23 cellular contexts compared by ENCODE assay signal in the genomic region with DNA sequence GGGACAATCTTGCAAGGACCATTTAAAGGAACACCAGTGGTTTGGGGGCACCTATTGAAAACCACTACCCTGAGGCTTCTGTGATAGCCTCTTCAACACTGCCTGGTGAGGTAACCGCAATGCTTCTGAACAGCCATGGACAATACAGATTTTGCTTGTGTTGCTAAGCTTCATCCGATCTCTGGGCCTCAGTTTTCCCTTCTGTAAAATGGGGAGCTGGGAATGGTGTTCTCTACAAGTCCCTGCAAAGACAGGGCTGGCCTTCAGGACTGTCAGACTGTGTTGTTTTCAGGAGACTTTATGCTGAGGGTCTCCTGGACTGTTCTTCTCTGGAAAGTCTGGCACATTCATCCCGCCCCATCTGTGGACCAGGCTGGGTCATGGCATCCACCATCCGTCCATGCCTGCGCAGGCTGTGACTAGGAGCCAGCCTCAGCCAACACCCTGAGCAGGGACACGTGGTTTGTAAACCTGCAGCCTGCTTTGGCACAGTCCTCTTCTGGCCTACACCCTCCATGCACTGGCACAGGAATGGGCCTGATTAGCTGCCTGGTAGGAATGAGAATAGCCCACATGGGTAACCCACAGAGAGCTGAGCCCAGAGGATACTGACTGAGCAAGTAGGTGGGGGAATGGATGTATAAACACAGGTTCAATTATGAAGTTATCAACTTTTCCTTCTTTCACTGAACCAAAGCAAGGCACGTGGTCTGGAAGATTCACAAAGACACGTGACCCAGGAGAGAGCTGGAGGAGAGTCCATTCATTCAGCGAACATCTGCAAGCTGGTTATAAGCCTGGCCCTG. TPM values are rescaled to one million over a fixed set of nuclear protein-coding genes. Genes with fewer than 3 reads are reported as not detected.
"Had no signal": no experiment of that assay in that cellular context is flagged by ENCODE, and none has a peak within 500 bp of the region (broad histone marks: within the 10 kb centered on the region; RNA-seq: fewer than 3 reads in every experiment).

No MANE protein-coding gene starts in this region.

- H3K27me3 ChIP-seq: cardiac muscle cell, foreskin keratinocyte, neural progenitor cell, pancreas, spleen, upper lobe of left lung had no signal

- H3K4me1 Mint-ChIP-seq: activated naive CD8-positive, alpha-beta T cell treated with anti-CD3 and anti-CD28 coated beads for 36 hours had no signal

- DNase-seq: activated gamma-delta T cell treated with Interleukin-2 at 50 U/mL for 16 hours; activated naive CD8-positive, alpha-beta T cell treated with anti-CD3 and anti-CD28 coated beads for 36 hours; activated T-cell treated with anti-CD3 and anti-CD28 coated beads for 4 hours; amniotic stem cell; foreskin keratinocyte; naive B cell; pancreas; spleen; stimulated activated CD4-positive, alpha-beta T cell treated with anti-CD3 and anti-CD28 coated beads, Interleukin-4, amount 100 ng/mL, for 4 hours; stimulated activated naive B cell treated with anti-CD40 and anti-IgM and Interleukin-4, amounts not matched to agents 10 μg/mL and 1 μg/mL and 100 μg/mL, for 72 hours; T-helper 1 cell; upper lobe of left lung had no signal

- H3K27ac ChIP-seq: cardiac muscle cell, epithelial cell of prostate, foreskin keratinocyte, neural progenitor cell, pancreas, spleen, thoracic aorta, upper lobe of left lung had no signal

- H3K4me3 ChIP-seq: cardiac muscle cell, neural progenitor cell, pancreas, spleen, thoracic aorta, upper lobe of left lung had no signal

- H3K27ac Mint-ChIP-seq: activated naive CD8-positive, alpha-beta T cell treated with anti-CD3 and anti-CD28 coated beads for 36 hours; activated T-helper 1 cell treated with anti-CD3 and anti-CD28 coated beads, Interleukin-12 subunit alpha, Interleukin-12 subunit beta, Interleukin-2, Interleukin-4 antibody, amounts not matched to agents 30 ng/mL and 10 ng/mL and 1 ng/mL, durations not matched to agents 14 hours and 24 hours and 36 hours; memory B cell; naive B cell; neural progenitor cell; stimulated activated naive B cell treated with anti-CD40 and anti-IgM and Interleukin-4, amounts not matched to agents 10 μg/mL and 1 μg/mL and 100 μg/mL, for 72 hours had no signal

- H3K9me3 ChIP-seq: pancreas, thoracic aorta had no signal

- H3K4me3 Mint-ChIP-seq: activated naive CD8-positive, alpha-beta T cell treated with anti-CD3 and anti-CD28 coated beads for 36 hours; activated T-helper 1 cell treated with anti-CD3 and anti-CD28 coated beads, Interleukin-12 subunit alpha, Interleukin-12 subunit beta, Interleukin-2, Interleukin-4 antibody, amounts not matched to agents 30 ng/mL and 10 ng/mL and 1 ng/mL, durations not matched to agents 14 hours and 24 hours and 36 hours; memory B cell; neural progenitor cell; stimulated activated naive B cell treated with anti-CD40 and anti-IgM and Interleukin-4, amounts not matched to agents 10 μg/mL and 1 μg/mL and 100 μg/mL, for 72 hours had no signal

- FAIRE-seq: keratinocyte, pancreas had no signal

- H3K27me3 Mint-ChIP-seq: activated naive CD8-positive, alpha-beta T cell treated with anti-CD3 and anti-CD28 coated beads for 36 hours; memory B cell; naive B cell; stimulated activated naive B cell treated with anti-CD40 and anti-IgM and Interleukin-4, amounts not matched to agents 10 μg/mL and 1 μg/mL and 100 μg/mL, for 72 hours had no signal

- ATAC-seq: activated CD4-positive, CD25-positive, alpha-beta regulatory T cell treated with anti-CD3 and anti-CD28 coated beads, Interleukin-2, amount 50 U/mL, for 24 hours; foreskin keratinocyte; left lobe of liver; pancreas; stimulated activated naive B cell treated with anti-CD40 and anti-IgM and Interleukin-4, amounts not matched to agents 10 μg/mL and 1 μg/mL and 100 μg/mL, for 72 hours had no signal

- H3K36me3 ChIP-seq: cardiac muscle cell, neural progenitor cell, pancreas had no signal

- H3K4me1 ChIP-seq: foreskin keratinocyte, neural progenitor cell, pancreas, spleen, upper lobe of left lung had no signal

RNA-seq across cellular contexts. Expression of a gene that starts 55.3 kb away (rescaled TPM):
- total RNA-seq: activated naive CD8-positive, alpha-beta T cell treated with anti-CD3 and anti-CD28 coated beads for 36 hours; activated T-helper 1 cell treated with anti-CD3 and anti-CD28 coated beads, Interleukin-12 subunit alpha, Interleukin-12 subunit beta, Interleukin-2, Interleukin-4 antibody, amounts not matched to agents 30 ng/mL and 10 ng/mL and 1 ng/mL, durations not matched to agents 14 hours and 24 hours and 36 hours; cardiac muscle cell; dermis microvascular lymphatic vessel endothelial cell; fibroblast of lung; foreskin keratinocyte; spleen; thoracic aorta had no signal
- polyA plus RNA-seq: cardiac muscle cell, fibroblast of lung, spleen had no signal
